8 cellular contexts compared by ENCODE assay signal in genomic region chr1:13748610-13749505, GRCh38. TPM values are rescaled to one million over a fixed set of nuclear protein-coding genes. Genes with fewer than 3 reads are reported as not detected.
DNase-seq lines count a peak whose midpoint lies in the region; ATAC-seq and TF ChIP-seq lines count a peak whose summit lies in the region.

No MANE protein-coding gene starts in this region.

- DNase-seq in NCI-H1694 (lab: John Stamatoyannopoulos, UW) (peak; percentile 67), right atrium auricular region (ENCODE audit: low spot score) (peak; percentile 98), pulmonary artery endothelial cell (ENCODE audit: low read depth, low spot score) (peak; percentile 81), uterus (peak; percentile 97)

- H3K27me3 Mint-ChIP-seq in T-helper 1 cell treated with Interleukin-12 subunit alpha and Interleukin-12 subunit beta and Interleukin-4 antibody, amounts not matched to agents 30 μg/mL and 1 μg/mL, for 36 hours (ENCODE audit: low read depth) = no peaks in the 10 kb centered on the region

- no peaks in the 10 kb centered on the region for H3K36me3 ChIP-seq in right atrium auricular region
- H3K36me3 ChIP-seq in uterus = no peaks in the 10 kb centered on the region

- H3K27ac Mint-ChIP-seq in T-helper 1 cell treated with Interleukin-12 subunit alpha and Interleukin-12 subunit beta and Interleukin-4 antibody, amounts not matched to agents 30 μg/mL and 1 μg/mL, for 36 hours = peak overlapping the region; percentile 95

- peaks cover 26% of the 10 kb centered on the region for H3K36me3 Mint-ChIP-seq in T-helper 1 cell treated with Interleukin-12 subunit alpha and Interleukin-12 subunit beta and Interleukin-4 antibody, amounts not matched to agents 30 μg/mL and 1 μg/mL, for 36 hours (ENCODE audit: low read depth)

- H3K4me1 Mint-ChIP-seq in T-helper 1 cell treated with Interleukin-12 subunit alpha and Interleukin-12 subunit beta and Interleukin-4 antibody, amounts not matched to agents 30 μg/mL and 1 μg/mL, for 36 hours (ENCODE audit: low read depth) = peaks cover 41% of the 10 kb centered on the region

- no peaks in the 10 kb centered on the region for H3K9me3 Mint-ChIP-seq in T-helper 1 cell treated with Interleukin-12 subunit alpha and Interleukin-12 subunit beta and Interleukin-4 antibody, amounts not matched to agents 30 μg/mL and 1 μg/mL, for 36 hours

- H3K4me1 ChIP-seq in right atrium auricular region (peaks cover 0 to 42% of the 10 kb centered on the region in 2 donors), uterus (peaks cover 0 to 4% of the 10 kb centered on the region in 2 donors)

- TF ChIP-seq POLR2A in uterus (IDR thresholded peaks at IDR 0.05) = peak; percentile 88 to 94

- H3K9me3 ChIP-seq in right atrium auricular region (no peaks in the 10 kb centered on the region), uterus (no peaks in the 10 kb centered on the region)

- ATAC-seq in GM18499 (IDR thresholded peaks at IDR 0.05; ENCODE audit: insufficient read depth, unreplicated experiment) = peak; percentile 44
- peak; percentile 82 for ATAC-seq in HG02938 (IDR thresholded peaks at IDR 0.05; ENCODE audit: unreplicated experiment)

- H3K27ac ChIP-seq in angular gyrus (ENCODE audit: low read depth, low read length) (peak overlapping the region; percentile 86), right atrium auricular region (peak overlapping the region; percentile 88 to 96), uterus (peak overlapping the region; percentile 92 to 93)

- H3K4me3 ChIP-seq in right atrium auricular region = peak overlapping the region; percentile 77 to 93
- peak overlapping the region; percentile 42 to 89 for H3K4me3 ChIP-seq in uterus

- intact Hi-C loops in uterus (cut with DNase I; ENCODE audit: low total_unique reads) = no loop called here

- H3K4me3 Mint-ChIP-seq in T-helper 1 cell treated with Interleukin-12 subunit alpha and Interleukin-12 subunit beta and Interleukin-4 antibody, amounts not matched to agents 30 μg/mL and 1 μg/mL, for 36 hours = peak overlapping the region; percentile 92

- TF ChIP-seq CTCF in right atrium auricular region (IDR thresholded peaks at IDR 0.05) = no peak
- peak in 3 of 4 experiments; percentile 19 to 27 (median 19) for TF ChIP-seq CTCF in uterus (IDR thresholded peaks at IDR 0.05)

- no peaks in the 10 kb centered on the region for H3K27me3 ChIP-seq in right atrium auricular region
- no peaks in the 10 kb centered on the region for H3K27me3 ChIP-seq in uterus

RNA-seq across cellular contexts. Expression of gene PRDM2, which starts 48.9 kb away (rescaled TPM):
- 10 to 100 TPM; 20.5 to 22.8 TPM for total RNA-seq in right atrium auricular region
- 4.9 and 7.2 TPM in 2 replicates for total RNA-seq in pulmonary artery endothelial cell
- total RNA-seq in uterus = 10 to 100 TPM; 13.1 to 72.8 (median 37.0) TPM

Comparison
In these comparisons a context has a peak if more than half of its experiments do, and no peak if none do; other contexts are left out.
1. Peak in every context shown above with its lines: DNase-seq, ATAC-seq, H3K4me3 ChIP-seq and H3K27ac ChIP-seq.
2. CTCF ChIP-seq: peak in uterus (3 of 4); none in right atrium auricular region (0 of 2).